23 cellular contexts compared by ENCODE assay signal in genomic region chr16:15498427-15499175, GRCh38.
DNase-seq lines count a peak whose midpoint lies in the region; ATAC-seq, FAIRE-seq and TF ChIP-seq lines count a peak whose summit lies in the region.
"Had no signal": no experiment of that assay in that cellular context is flagged by ENCODE, and none has a peak within 500 bp of the region (broad histone marks: within the 10 kb centered on the region; RNA-seq: fewer than 3 reads in every experiment).

No MANE protein-coding gene starts in this region.

- H3K4me3 ChIP-seq in A549, result no peak overlapping the region
- no peak overlapping the region for H3K4me3 ChIP-seq in H7 (ENCODE audit: insufficient read depth, low read depth, low read length)
- H3K4me3 ChIP-seq in SK-N-SH (ENCODE audit: low read depth in 2 of 2, low read length in 1 of 2), result no peak overlapping the region
- H3K4me3 ChIP-seq: SK-N-MC, stomach had no signal

- H3K9me3 ChIP-seq in A549, result no peaks in the 10 kb centered on the region
- H3K9me3 ChIP-seq in SK-N-SH, result no peaks in the 10 kb centered on the region
- H3K9me3 ChIP-seq: stomach had no signal

- no peak for ATAC-seq in A549
- no peak for ATAC-seq in GM21619 (IDR thresholded peaks at IDR 0.05; ENCODE audit: unreplicated experiment)
- ATAC-seq: activated T-cell treated with anti-CD3 and anti-CD28 coated beads, Interleukin-2, amount 50 U/mL, for 72 hours; left colon had no signal

- FAIRE-seq in A549 (lab: Jason Lieb, UNC), result no peak
- FAIRE-seq: colon, D721Med, TTC549 had no signal

- H3K9ac ChIP-seq in SK-N-SH, result no peak overlapping the region
- H3K9ac ChIP-seq: KMS-11, parathyroid adenoma had no signal

- H2AFZ ChIP-seq in SK-N-SH (ENCODE audit: low read depth), result no peak overlapping the region
- H2AFZ ChIP-seq: parathyroid adenoma had no signal

- H3K9me2 ChIP-seq in SK-N-SH, result no peaks in the 10 kb centered on the region

- H3K27me3 ChIP-seq in H7 (ENCODE audit: control insufficient read depth, insufficient read depth, low read length) (no peaks in the 10 kb centered on the region), SK-N-SH (ENCODE audit: insufficient read depth) (no peaks in the 10 kb centered on the region)
- H3K27me3 ChIP-seq: stomach had no signal

- TF ChIP-seq RAD21 in A549 (conservative IDR thresholded peaks at IDR 0.05 in 1 of 2, IDR thresholded peaks at IDR 0.05 in 1 of 2) (no peak), SK-N-SH (IDR thresholded peaks at IDR 0.05; ENCODE audit: low read length) (no peak)

- TF ChIP-seq CTCF in A549 (IDR thresholded peaks at IDR 0.05), result no peak
- TF ChIP-seq CTCF in SK-N-SH (IDR thresholded peaks at IDR 0.05), result no peak

- 92% methylated on average over 2 of the region's 2 CpGs for WGBS in A549 (ENCODE audit: missing lambda C conversion rate)
- 54% methylated on average over 2 of the region's 2 CpGs for WGBS in SK-N-SH (ENCODE audit: low lambda C conversion rate)

- no peak for TF ChIP-seq POLR2A in A549 (IDR thresholded peaks at IDR 0.05; ENCODE audit: low read length)

- H3K4me1 ChIP-seq in A549, result peaks cover 57% of the 10 kb centered on the region
- H3K4me1 ChIP-seq in SK-N-SH (ENCODE audit: control insufficient read depth in 1 of 2, insufficient read depth in 2 of 2, low read depth in 1 of 2, low read length in 1 of 2), result peaks cover 0 to 23% of the 10 kb centered on the region in 2 experiments; a peak in 2 of 4 replicates
- H3K4me1 ChIP-seq: parathyroid adenoma had no signal

- POLR2A ChIA-PET in A549 (lab: Yijun Ruan, JAX) (interaction anchor here (1.1 kb wide), 1 partner anchor 9 kb away, joined by 3 read pairs; no protein-coding TSS in a partner anchor), SK-N-SH (lab: Yijun Ruan, JAX) (no interaction called here)

- H3K79me2 ChIP-seq in SK-N-SH (ENCODE audit: insufficient read depth), result peaks cover 22% of the 10 kb centered on the region; the same call in 1 of the 2 replicates

- peak overlapping the region; percentile 43 to 81 for H3K27ac ChIP-seq in A549
- H3K27ac ChIP-seq in SK-N-SH (ENCODE audit: low read depth in 2 of 2, low read length in 1 of 2), result no peak overlapping the region
- H3K27ac ChIP-seq: HL-60, KMS-11, parathyroid adenoma, SK-N-MC had no signal

- H3F3A ChIP-seq in SK-N-SH (replicated peaks; ENCODE audit: insufficient read depth), result peaks cover 21% of the 10 kb centered on the region

- no peak for DNase-seq in A549 (ENCODE audit: low read depth in 1 of 2, low spot score in 1 of 2)
- peak; percentile 45 for DNase-seq in H7
- DNase-seq in SK-N-SH, result no peak
- DNase-seq in fibroblast of the conjunctiva (ENCODE audit: low read depth), result peak; percentile 40
- no peak for DNase-seq in stimulated activated CD4-positive, alpha-beta T cell treated with anti-CD3 and anti-CD28 coated beads, Interleukin-12 subunit alpha, Interleukin-12 subunit beta, amount 100 ng/mL, for 4 hours
- DNase-seq in DMS153 (lab: John Stamatoyannopoulos, UW), result no peak
- no peak for DNase-seq in C1 segment of cervical spinal cord (lab: John Stamatoyannopoulos, UW)
- DNase-seq: activated CD4-positive, alpha-beta memory T cell treated with anti-CD3 and anti-CD28 coated beads for 36 hours; activated T-cell treated with anti-CD3 and anti-CD28 coated beads, Interleukin-2, amount 50 U/mL, for 72 hours; amniotic stem cell; hippocampal formation; left colon; NCI-H1436; NCI-H2227 treated with DMSO at 0.1 percent for 48 hours; stomach had no signal

- H4K20me1 ChIP-seq in SK-N-SH (ENCODE audit: insufficient read depth), result no peaks in the 10 kb centered on the region

- no peak for TF ChIP-seq EP300 in A549 (IDR thresholded peaks at IDR 0.05)
- TF ChIP-seq EP300 in SK-N-SH (IDR thresholded peaks at IDR 0.05; ENCODE audit: borderline replicate concordance in 1 of 2, low read depth in 1 of 2, low read length in 1 of 2), result no peak

- H3K4me2 ChIP-seq in A549, result peak overlapping the region; percentile 6; the same call in 2 of the 3 replicates
- peak overlapping the region; percentile 35; the same call in 1 of the 2 replicates for H3K4me2 ChIP-seq in SK-N-SH
- H3K4me2 ChIP-seq: KMS-11 had no signal

- CTCF ChIA-PET in A549 (lab: Yijun Ruan, JAX) (interaction anchor here (1.2 to 1.7 kb wide), 3 partner anchors 10 to 62 kb away, joined by 3 to 5 read pairs (median 4); no protein-coding TSS in a partner anchor), SK-N-SH (lab: Yijun Ruan, JAX) (interaction anchor here (1.2 kb wide), 1 partner anchor 10 kb away, joined by 3 read pairs; no protein-coding TSS in a partner anchor)

- H3K36me3 ChIP-seq in H7 (replicated peaks; ENCODE audit: control insufficient read depth, insufficient read depth, low read length) (no peaks in the 10 kb centered on the region), SK-N-SH (replicated peaks in 1 of 2; ENCODE audit: control insufficient read depth in 1 of 2, insufficient read depth in 2 of 2, low read length in 1 of 2) (peaks cover 0 to 6% of the 10 kb centered on the region in 2 experiments)
- H3K36me3 ChIP-seq: stomach had no signal

TF ChIP-seq in A549, 52 proteins besides CTCF, POLR2A, EP300 and RAD21:
- TF ChIP-seq SREBF2 (IDR thresholded peaks at IDR 0.05) (no peak), CEBPB (IDR thresholded peaks at IDR 0.05) (no peak)
TF ChIP-seq in A549: peak in this region for 0.

TF ChIP-seq in SK-N-SH, 30 proteins besides CTCF, POLR2A, EP300 and RAD21:
- no peak for TF ChIP-seq SIN3A (IDR thresholded peaks at IDR 0.05; ENCODE audit: borderline replicate concordance, low read depth, low read length)
- no peak for TF ChIP-seq PBX3 (IDR thresholded peaks at IDR 0.05)
- TF ChIP-seq SMC3 (IDR thresholded peaks at IDR 0.05; ENCODE audit: low read depth, low read length), result no peak
- TF ChIP-seq TEAD4 (IDR thresholded peaks at IDR 0.05; ENCODE audit: borderline replicate concordance, insufficient read depth), result no peak
- no peak for TF ChIP-seq YY1 (IDR thresholded peaks at IDR 0.05; ENCODE audit: low read depth)
- TF ChIP-seq GABPA (IDR thresholded peaks at IDR 0.05; ENCODE audit: low read depth), result no peak
- no peak for TF ChIP-seq FOXJ3 (CRISPR knock-in tag; IDR thresholded peaks at IDR 0.05)
- TF ChIP-seq RXRA (IDR thresholded peaks at IDR 0.05; ENCODE audit: borderline replicate concordance, low read depth), result no peak
- TF ChIP-seq POLR2AphosphoS5 (IDR thresholded peaks at IDR 0.05; ENCODE audit: low read depth, low read length), result no peak
- TF ChIP-seq FOXM1 (IDR thresholded peaks at IDR 0.05; ENCODE audit: low read depth), result no peak
- no peak for TF ChIP-seq REST (IDR thresholded peaks at IDR 0.05; ENCODE audit: low read depth, low read length)
- TF ChIP-seq MEF2A (IDR thresholded peaks at IDR 0.05; ENCODE audit: borderline replicate concordance, low read depth), result no peak
- TF ChIP-seq JUND (IDR thresholded peaks at IDR 0.05), result no peak
- no peak for TF ChIP-seq MXI1 (IDR thresholded peaks at IDR 0.05; ENCODE audit: low read depth, low read length)
- no peak for TF ChIP-seq ELF1 (IDR thresholded peaks at IDR 0.05)

Comparison
In these comparisons a context has a peak if more than half of its experiments do, and no peak if none do; other contexts are left out.
1. DNase-seq: peak in H7 (single experiment) and fibroblast of the conjunctiva (single experiment); none in A549 (0 of 2), SK-N-SH (single experiment), stimulated activated CD4-positive, alpha-beta T cell treated with anti-CD3 and anti-CD28 coated beads, Interleukin-12 subunit alpha, Interleukin-12 subunit beta, amount 100 ng/mL, for 4 hours (single experiment), DMS153 (single experiment) and C1 segment of cervical spinal cord (0 of 14).
2. H3K27ac ChIP-seq: peak in A549 (2 of 2); none in SK-N-SH (0 of 2).